ENCODE assay signal across 24 cellular contexts in the genomic region with DNA sequence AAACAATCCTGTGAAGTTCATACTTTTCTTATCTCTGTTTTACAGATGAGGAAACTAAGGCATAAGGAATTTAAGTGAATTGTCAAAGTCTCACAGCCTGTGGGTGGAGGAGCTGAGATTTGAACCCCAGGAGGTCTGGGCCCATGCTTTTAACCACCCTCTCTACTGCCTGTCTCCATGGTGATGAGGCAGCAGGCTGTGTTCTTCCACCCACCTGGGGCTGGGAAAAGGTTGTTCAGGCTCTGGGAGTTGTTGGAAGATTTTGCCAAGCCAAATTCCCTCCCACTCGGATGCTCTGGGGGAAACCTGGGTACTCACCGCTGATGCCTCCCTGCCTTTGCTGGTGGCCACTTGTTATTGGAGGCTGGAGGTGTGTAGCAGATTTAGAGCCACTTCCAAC. TPM values are rescaled to one million over a fixed set of nuclear protein-coding genes. Genes with fewer than 3 reads are reported as not detected.
A peak's percentile ranks its signal among the peaks of the same experiment; 100 is the strongest.
DNase-seq lines count a peak whose midpoint lies in the region; ATAC-seq and TF ChIP-seq lines count a peak whose summit lies in the region.
"Had no signal": no experiment of that assay in that cellular context is flagged by ENCODE, and none has a peak within 500 bp of the region (broad histone marks: within the 10 kb centered on the region; RNA-seq: fewer than 3 reads in every experiment).

No MANE protein-coding gene starts in this region.

- H3K4me3 ChIP-seq in stomach: no peak overlapping the region
- H3K4me3 ChIP-seq: A549, lower lobe of right lung had no signal

- peaks cover 28% of the 10 kb centered on the region for H3K4me1 Mint-ChIP-seq in glutamatergic neuron (ENCODE audit: low read depth, unreplicated experiment)
- peaks cover 20% of the 10 kb centered on the region for H3K4me1 Mint-ChIP-seq in activated T-cell treated with anti-CD3 and anti-CD28 coated beads, Interleukin-2, amount 50 U/mL, for 4 hours (ENCODE audit: low read depth)

- peaks cover 48 to 68% (median 56%) of the 10 kb centered on the region in 4 donors for H3K4me1 ChIP-seq in stomach

- H3K27ac ChIP-seq in stomach: peak overlapping the region in 2 of 5 donors; percentile 26 to 34
- H3K27ac ChIP-seq: neutrophil had no signal

- intact Hi-C loops in stomach (cut with DNase I; ENCODE audit: low total_unique reads): no loop called here

- WGBS in stomach, 5 donors: 78 to 89% (median 83%) methylated on average over 1 to 2 of the region's 2 CpGs

- H3K27me3 Mint-ChIP-seq in glutamatergic neuron (ENCODE audit: unreplicated experiment): peaks cover 4% of the 10 kb centered on the region
- peaks cover 16% of the 10 kb centered on the region for H3K27me3 Mint-ChIP-seq in activated T-cell treated with anti-CD3 and anti-CD28 coated beads, Interleukin-2, amount 50 U/mL, for 4 hours (ENCODE audit: low read depth)

- H3K36me3 ChIP-seq in stomach: no peaks in the 10 kb centered on the region
- H3K36me3 ChIP-seq: lower lobe of right lung, neutrophil had no signal

- no peak for ATAC-seq in activated T-cell treated with anti-CD3 and anti-CD28 coated beads, Interleukin-2, amount 50 U/mL, for 4 hours
- ATAC-seq in GM21447 (IDR thresholded peaks at IDR 0.05; ENCODE audit: unreplicated experiment): no peak
- ATAC-seq: A549, lower lobe of right lung, SK-N-SH treated with all-trans-retinoic acid at 6 μM for 48 hours, WTC11 had no signal

- no peaks in the 10 kb centered on the region for H3K36me3 Mint-ChIP-seq in glutamatergic neuron (ENCODE audit: unreplicated experiment)
- no peaks in the 10 kb centered on the region for H3K36me3 Mint-ChIP-seq in activated T-cell treated with anti-CD3 and anti-CD28 coated beads, Interleukin-2, amount 50 U/mL, for 4 hours (ENCODE audit: insufficient read depth)
- H3K36me3 Mint-ChIP-seq: immature natural killer cell, WTC11 had no signal

- TF ChIP-seq POLR2A in stomach (IDR thresholded peaks at IDR 0.05): no peak

- no peak overlapping the region for H3K4me3 Mint-ChIP-seq in glutamatergic neuron (ENCODE audit: unreplicated experiment)
- no peak overlapping the region for H3K4me3 Mint-ChIP-seq in activated T-cell treated with anti-CD3 and anti-CD28 coated beads, Interleukin-2, amount 50 U/mL, for 4 hours
- H3K4me3 Mint-ChIP-seq: immature natural killer cell; T-helper 2 cell treated with Interferon-gamma antibody and Interleukin-4, amounts not matched to agents 5 μg/mL and 100 μg/mL, for 36 hours; WTC11 had no signal

- H3K27ac Mint-ChIP-seq in glutamatergic neuron (ENCODE audit: unreplicated experiment): peak overlapping the region; percentile 33
- H3K27ac Mint-ChIP-seq: immature natural killer cell; T-helper 2 cell treated with Interferon-gamma antibody and Interleukin-4, amounts not matched to agents 5 μg/mL and 100 μg/mL, for 36 hours; WTC11 had no signal

- no peak for TF ChIP-seq CTCF in glutamatergic neuron (IDR thresholded peaks at IDR 0.05; ENCODE audit: partially characterized antibody, unreplicated experiment)
- no peak for TF ChIP-seq CTCF in stomach (IDR thresholded peaks at IDR 0.05)

- H3K9me3 Mint-ChIP-seq in glutamatergic neuron (ENCODE audit: unreplicated experiment): peaks cover 12% of the 10 kb centered on the region
- H3K9me3 Mint-ChIP-seq in activated T-cell treated with anti-CD3 and anti-CD28 coated beads, Interleukin-2, amount 50 U/mL, for 4 hours: no peaks in the 10 kb centered on the region
- H3K9me3 Mint-ChIP-seq: immature natural killer cell; T-helper 2 cell treated with Interferon-gamma antibody and Interleukin-4, amounts not matched to agents 5 μg/mL and 100 μg/mL, for 36 hours; WTC11 had no signal

- no peaks in the 10 kb centered on the region for H3K9me3 ChIP-seq in stomach
- H3K9me3 ChIP-seq: A549, lower lobe of right lung, neutrophil had no signal

- TF ChIP-seq EP300 in stomach (IDR thresholded peaks at IDR 0.05): no peak

- H3K27me3 ChIP-seq in stomach: peaks cover 0 to 6% (median 0%) of the 10 kb centered on the region in 3 donors

- DNase-seq in NCI-H345 (lab: John Stamatoyannopoulos, UW): peak; percentile 31
- no peak for DNase-seq in NCI-H345 treated with DMSO at 0.1 percent for 48 hours (lab: John Stamatoyannopoulos, UW; ENCODE audit: unreplicated experiment)
- DNase-seq in amniotic epithelial cell (ENCODE audit: low read depth): peak; percentile 55
- DNase-seq in glutamatergic neuron: no peak
- peak; percentile 14 for DNase-seq in superior temporal gyrus (ENCODE audit: extremely low spot score)
- no peak for DNase-seq in activated T-cell treated with anti-CD3 and anti-CD28 coated beads, Interleukin-2, amount 50 U/mL, for 4 hours
- DNase-seq in stomach: no peak
- DNase-seq: activated CD4-positive, alpha-beta T cell treated with anti-CD3 and anti-CD28 coated beads, Interleukin-2, amount 50 U/mL, for 48 hours; activated naive CD4-positive, alpha-beta T cell; Calu3; GOT3; immature natural killer cell; lower lobe of right lung; MV-4-11; NCI-H187; NCI-H446 treated with DMSO at 0.1 percent for 48 hours; NK-92 treated with Interleukin-12 subunit alpha and Interleukin-12 subunit beta, amount 100 ng/mL, for 24 hours; stimulated activated CD4-positive, alpha-beta T cell treated with anti-CD3 and anti-CD28 coated beads, Interleukin-12 subunit alpha, Interleukin-12 subunit beta, amount 100 ng/mL, for 4 hours had no signal

RNA-seq across cellular contexts. Expression of a gene that starts 18.3 kb away (rescaled TPM):
- total RNA-seq in glutamatergic neuron (ENCODE audit: unreplicated experiment): 16.1 TPM
- total RNA-seq in activated T-cell treated with anti-CD3 and anti-CD28 coated beads, Interleukin-2, amount 50 U/mL, for 4 hours: 1 to 10 TPM in 1 of 3 donors, under 1 TPM in 2; 0.56 to 1.4 (median 0.79) TPM
- 10 to 100 TPM in 3 of 5 donors, 1 to 10 TPM in 2; 3.7 to 52.7 (median 20.1) TPM for total RNA-seq in stomach
- polyA plus RNA-seq in stomach: 10 to 100 TPM; 12.6 to 42.3 (median 23.2) TPM
- polyA plus RNA-seq: immature natural killer cell had no signal

RNA-seq across cellular contexts. Expression of a gene that starts 38.9 kb away (rescaled TPM):
- total RNA-seq in glutamatergic neuron (ENCODE audit: unreplicated experiment) (0.64 TPM), stomach (under 1 TPM in 1 of 5 donors, not detected in 4; 0.55 TPM)
- total RNA-seq in activated T-cell treated with anti-CD3 and anti-CD28 coated beads, Interleukin-2, amount 50 U/mL, for 4 hours: under 1 TPM in 2 of 3 donors, not detected in 1; 0.21 to 0.86 TPM
- 1 to 10 TPM in 1 of 3 donors, under 1 TPM in 2; 0.23 to 1.8 (median 0.50) TPM for polyA plus RNA-seq in stomach
- total RNA-seq: Calu3 had no signal
- polyA plus RNA-seq: immature natural killer cell had no signal

Comparison
In these comparisons a context has a peak if more than half of its experiments do, and no peak if none do; other contexts are left out.
1. DNase-seq: peak in NCI-H345 (single experiment), amniotic epithelial cell (single experiment) and superior temporal gyrus (single experiment); none in NCI-H345 treated with DMSO at 0.1 percent for 48 hours (single experiment), glutamatergic neuron (single experiment), activated T-cell treated with anti-CD3 and anti-CD28 coated beads, Interleukin-2, amount 50 U/mL, for 4 hours (single experiment) and stomach (single experiment).